ENCODE assay signal across 1 cellular context in the genomic region with DNA sequence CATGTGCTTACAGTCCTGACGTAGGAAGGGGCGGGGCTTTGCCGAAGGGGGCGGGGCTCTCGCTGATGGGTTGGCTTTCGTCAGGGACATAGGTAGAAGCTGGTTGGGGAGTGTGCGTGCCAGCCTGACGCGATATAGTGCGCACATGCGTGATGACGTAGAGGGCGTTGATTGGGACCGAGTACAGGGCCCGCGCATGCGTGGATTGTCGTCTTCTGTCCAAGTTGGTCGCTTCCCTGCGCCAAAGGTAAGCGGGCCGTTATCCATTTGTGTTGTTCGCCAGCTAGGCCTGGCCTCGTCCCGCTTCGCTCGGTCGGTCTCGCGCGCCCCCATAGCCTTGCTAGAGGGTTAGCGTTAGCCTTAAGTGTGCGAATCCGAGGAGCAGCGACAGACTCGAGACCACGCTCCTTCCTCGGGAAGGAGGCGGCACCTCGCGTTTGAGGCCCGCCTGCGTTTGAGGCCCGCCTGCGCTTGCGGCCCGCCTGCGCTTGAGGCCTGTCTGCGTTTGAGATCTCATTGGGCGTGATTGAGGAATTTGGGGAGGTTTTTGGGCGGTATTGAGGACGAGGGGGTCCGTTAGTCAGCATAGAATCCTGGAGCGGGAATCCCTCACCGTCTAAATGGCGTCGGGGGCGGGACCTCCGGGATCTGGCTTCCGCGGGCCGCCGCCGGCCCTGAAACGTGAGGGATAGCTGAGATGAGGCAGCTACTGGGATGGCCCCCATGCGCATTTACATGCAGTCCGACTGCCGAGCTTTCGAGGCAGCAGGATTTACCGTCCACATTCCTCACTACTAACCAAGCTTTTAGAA.
TF ChIP-seq lines count a peak whose summit lies in the region.

Gene XRCC6, plus strand, starts transcription at position 197 of the 812 bp plus-strand sequence. CDS start 710 bp downstream, outside the sequence.

TF ChIP-seq in HepG2, 621 proteins besides CTCF, POLR2A, EP300 and RAD21 (continued from another document and continues in another):
- TF ChIP-seq, protein P1, sequence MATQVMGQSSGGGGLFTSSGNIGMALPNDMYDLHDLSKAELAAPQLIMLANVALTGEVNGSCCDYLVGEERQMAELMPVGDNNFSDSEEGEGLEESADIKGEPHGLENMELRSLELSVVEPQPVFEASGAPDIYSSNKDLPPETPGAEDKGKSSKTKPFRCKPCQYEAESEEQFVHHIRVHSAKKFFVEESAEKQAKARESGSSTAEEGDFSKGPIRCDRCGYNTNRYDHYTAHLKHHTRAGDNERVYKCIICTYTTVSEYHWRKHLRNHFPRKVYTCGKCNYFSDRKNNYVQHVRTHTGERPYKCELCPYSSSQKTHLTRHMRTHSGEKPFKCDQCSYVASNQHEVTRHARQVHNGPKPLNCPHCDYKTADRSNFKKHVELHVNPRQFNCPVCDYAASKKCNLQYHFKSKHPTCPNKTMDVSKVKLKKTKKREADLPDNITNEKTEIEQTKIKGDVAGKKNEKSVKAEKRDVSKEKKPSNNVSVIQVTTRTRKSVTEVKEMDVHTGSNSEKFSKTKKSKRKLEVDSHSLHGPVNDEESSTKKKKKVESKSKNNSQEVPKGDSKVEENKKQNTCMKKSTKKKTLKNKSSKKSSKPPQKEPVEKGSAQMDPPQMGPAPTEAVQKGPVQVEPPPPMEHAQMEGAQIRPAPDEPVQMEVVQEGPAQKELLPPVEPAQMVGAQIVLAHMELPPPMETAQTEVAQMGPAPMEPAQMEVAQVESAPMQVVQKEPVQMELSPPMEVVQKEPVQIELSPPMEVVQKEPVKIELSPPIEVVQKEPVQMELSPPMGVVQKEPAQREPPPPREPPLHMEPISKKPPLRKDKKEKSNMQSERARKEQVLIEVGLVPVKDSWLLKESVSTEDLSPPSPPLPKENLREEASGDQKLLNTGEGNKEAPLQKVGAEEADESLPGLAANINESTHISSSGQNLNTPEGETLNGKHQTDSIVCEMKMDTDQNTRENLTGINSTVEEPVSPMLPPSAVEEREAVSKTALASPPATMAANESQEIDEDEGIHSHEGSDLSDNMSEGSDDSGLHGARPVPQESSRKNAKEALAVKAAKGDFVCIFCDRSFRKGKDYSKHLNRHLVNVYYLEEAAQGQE (IDR thresholded peaks at IDR 0.05; ENCODE audit: borderline replicate concordance in 1 of 2, low read depth in 1 of 2, low read length in 2 of 2) = no peak
- no peak for TF ChIP-seq ZNF652 (CRISPR knock-in tag; IDR thresholded peaks at IDR 0.05; ENCODE audit: borderline replicate concordance, low read depth)
- no peak for TF ChIP-seq XRCC5 (optimal IDR thresholded peaks at IDR 0.05; ENCODE audit: low read length)
- no peak for TF ChIP-seq ZNF280B (CRISPR knock-in tag; IDR thresholded peaks at IDR 0.05; ENCODE audit: borderline replicate concordance)
- TF ChIP-seq ATF7-NPFF (CRISPR knock-in tag; IDR thresholded peaks at IDR 0.05; ENCODE audit: low read depth) = peak; percentile 60
- no peak for TF ChIP-seq ZBTB3 (CRISPR knock-in tag; IDR thresholded peaks at IDR 0.05; ENCODE audit: borderline replicate concordance, low read depth)
- no peak; the same call in 1 of the 2 replicates for TF ChIP-seq AKNA (CRISPR knock-in tag; IDR thresholded peaks at IDR 0.05; ENCODE audit: borderline replicate concordance)
- TF ChIP-seq PPARG (CRISPR knock-in tag; conservative IDR thresholded peaks at IDR 0.05) = no peak
- no peak for TF ChIP-seq HNRNPUL1 (IDR thresholded peaks at IDR 0.05; ENCODE audit: low read depth, low read length)
- 0 out of 2 replicates have a peak, but pooled peaks have one; percentile 25 for TF ChIP-seq ZNF891 (CRISPR knock-in tag; IDR thresholded peaks at IDR 0.05)
- no peak for TF ChIP-seq ZNF367 (CRISPR knock-in tag; IDR thresholded peaks at IDR 0.05; ENCODE audit: borderline replicate concordance)
- no peak for TF ChIP-seq JUNB (CRISPR knock-in tag; IDR thresholded peaks at IDR 0.05; ENCODE audit: borderline replicate concordance)
- TF ChIP-seq KLF15 (CRISPR knock-in tag; IDR thresholded peaks at IDR 0.05; ENCODE audit: borderline replicate concordance) = no peak
- TF ChIP-seq SNRNP70 (IDR thresholded peaks at IDR 0.05; ENCODE audit: low read depth, low read length) = no peak
- TF ChIP-seq MTF1 (CRISPR knock-in tag; IDR thresholded peaks at IDR 0.05) = no peak
- TF ChIP-seq ZNF563 (CRISPR knock-in tag; IDR thresholded peaks at IDR 0.05) = no peak; the same call in 1 of the 2 replicates
- TF ChIP-seq SALL2 (CRISPR knock-in tag; IDR thresholded peaks at IDR 0.05) = no peak
- no peak; the same call in 1 of the 2 replicates for TF ChIP-seq ZNF746 (CRISPR knock-in tag; IDR thresholded peaks at IDR 0.05)
- no peak for TF ChIP-seq NCOA2 (CRISPR knock-in tag; IDR thresholded peaks at IDR 0.05)
- TF ChIP-seq ZBTB40 (IDR thresholded peaks at IDR 0.05) = no peak
- peak; percentile 63 for TF ChIP-seq ZBTB40 (CRISPR knock-in tag; IDR thresholded peaks at IDR 0.05)
- TF ChIP-seq FOXJ3 (CRISPR knock-in tag; IDR thresholded peaks at IDR 0.05; ENCODE audit: borderline replicate concordance) = no peak
- TF ChIP-seq RFXAP (CRISPR knock-in tag; IDR thresholded peaks at IDR 0.05; ENCODE audit: borderline replicate concordance) = peak; percentile 35; the same call in 1 of the 2 replicates
- TF ChIP-seq, protein P2, sequence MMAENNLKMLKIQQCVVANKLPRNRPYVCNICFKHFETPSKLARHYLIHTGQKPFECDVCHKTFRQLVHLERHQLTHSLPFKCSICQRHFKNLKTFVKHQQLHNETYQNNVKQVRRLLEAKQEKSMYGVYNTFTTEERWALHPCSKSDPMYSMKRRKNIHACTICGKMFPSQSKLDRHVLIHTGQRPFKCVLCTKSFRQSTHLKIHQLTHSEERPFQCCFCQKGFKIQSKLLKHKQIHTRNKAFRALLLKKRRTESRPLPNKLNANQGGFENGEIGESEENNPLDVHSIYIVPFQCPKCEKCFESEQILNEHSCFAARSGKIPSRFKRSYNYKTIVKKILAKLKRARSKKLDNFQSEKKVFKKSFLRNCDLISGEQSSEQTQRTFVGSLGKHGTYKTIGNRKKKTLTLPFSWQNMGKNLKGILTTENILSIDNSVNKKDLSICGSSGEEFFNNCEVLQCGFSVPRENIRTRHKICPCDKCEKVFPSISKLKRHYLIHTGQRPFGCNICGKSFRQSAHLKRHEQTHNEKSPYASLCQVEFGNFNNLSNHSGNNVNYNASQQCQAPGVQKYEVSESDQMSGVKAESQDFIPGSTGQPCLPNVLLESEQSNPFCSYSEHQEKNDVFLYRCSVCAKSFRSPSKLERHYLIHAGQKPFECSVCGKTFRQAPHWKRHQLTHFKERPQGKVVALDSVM (CRISPR knock-in tag; IDR thresholded peaks at IDR 0.05) = peak; percentile 72
- TF ChIP-seq ZKSCAN8 (CRISPR knock-in tag; IDR thresholded peaks at IDR 0.05; ENCODE audit: borderline replicate concordance) = peak; percentile 14; the same call in 1 of the 2 replicates
- TF ChIP-seq ZMYM2 (CRISPR knock-in tag; IDR thresholded peaks at IDR 0.05) = no peak
- TF ChIP-seq, protein P3, sequence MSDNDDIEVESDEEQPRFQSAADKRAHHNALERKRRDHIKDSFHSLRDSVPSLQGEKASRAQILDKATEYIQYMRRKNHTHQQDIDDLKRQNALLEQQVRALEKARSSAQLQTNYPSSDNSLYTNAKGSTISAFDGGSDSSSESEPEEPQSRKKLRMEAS (IDR thresholded peaks at IDR 0.05) = no peak; the same call in 1 of the 2 replicates
